1 cellular context compared by ENCODE assay signal in genomic region chr11:57773026-57773598, GRCh38.
TF ChIP-seq lines count a peak whose summit lies in the region.

No MANE protein-coding gene starts in this region.

TF ChIP-seq in SK-N-SH, 30 proteins besides CTCF, POLR2A, EP300 and RAD21 (continued from another document):
- TF ChIP-seq MEF2A (IDR thresholded peaks at IDR 0.05; ENCODE audit: borderline replicate concordance, low read depth) (no peak), RCOR1 (IDR thresholded peaks at IDR 0.05; ENCODE audit: low read length) (no peak), GABPA (IDR thresholded peaks at IDR 0.05; ENCODE audit: low read depth) (no peak), FOSL2 (IDR thresholded peaks at IDR 0.05; ENCODE audit: borderline replicate concordance, low read depth) (no peak), PBX3 (IDR thresholded peaks at IDR 0.05) (no peak), CHD2 (IDR thresholded peaks at IDR 0.05; ENCODE audit: low read length, partially characterized antibody) (no peak), ZBTB33 (IDR thresholded peaks at IDR 0.05; ENCODE audit: borderline replicate concordance, low read depth) (no peak), IRF3 (IDR thresholded peaks at IDR 0.05; ENCODE audit: low read depth, low read length) (no peak), NRF1 (IDR thresholded peaks at IDR 0.05; ENCODE audit: low read depth, low read length) (no peak), MAX (IDR thresholded peaks at IDR 0.05; ENCODE audit: low read depth) (no peak)
